ENCODE assay signal across 15 cellular contexts in genomic region chr4:150782311-150782710, GRCh38.
DNase-seq lines count a peak whose midpoint lies in the region; ATAC-seq and TF ChIP-seq lines count a peak whose summit lies in the region.
"Had no signal": no experiment of that assay in that cellular context is flagged by ENCODE, and none has a peak within 500 bp of the region (broad histone marks: within the 10 kb centered on the region; RNA-seq: fewer than 3 reads in every experiment).

No MANE protein-coding gene starts in this region.

- H2AK5ac ChIP-seq in neuronal stem cell (ENCODE audit: low read depth, low read length): no peak overlapping the region

- H3K18ac ChIP-seq in neuronal stem cell (ENCODE audit: low read length): no peak overlapping the region

- no CpG with 5 or more reads among the region's 2 CpGs for WGBS in neuronal stem cell (ENCODE audit: extremely low coverage in 2 of 2, insufficient read length in 2 of 2, insufficient replicate concordance in 1 of 2), 2 donors

- H2AFZ ChIP-seq in neuronal stem cell (ENCODE audit: low read length): no peak overlapping the region
- H2AFZ ChIP-seq: GM23248 had no signal

- H3K9ac ChIP-seq in neuronal stem cell (ENCODE audit: low read depth, low read length, poor library complexity): no peak overlapping the region
- H3K9ac ChIP-seq: BLaER1, GM23248 had no signal

- H3K27me3 ChIP-seq in neuronal stem cell (ENCODE audit: control insufficient read depth in 3 of 3, insufficient read depth in 3 of 3, low read depth in 1 of 3, low read length in 3 of 3): no peaks in the 10 kb centered on the region
- H3K27me3 ChIP-seq: BLaER1 had no signal

- in situ Hi-C loops in SK-MEL-5 (cut with HindIII; ENCODE audit: low pct_unique_long_range_greater_than_20kb, low sequenced_read_pairs): no loop called here

- no peak overlapping the region for H3K4me3 ChIP-seq in fibroblast of villous mesenchyme (ENCODE audit: low read depth, low read length)
- H3K4me3 ChIP-seq in neuronal stem cell (ENCODE audit: low read length in 2 of 2): no peak overlapping the region
- H3K4me3 ChIP-seq: BLaER1, coronary artery, GM23248 had no signal

- no peak overlapping the region for H2BK12ac ChIP-seq in neuronal stem cell (ENCODE audit: low read length)

- H3K79me1 ChIP-seq in neuronal stem cell (ENCODE audit: low read depth, low read length): no peaks in the 10 kb centered on the region

- no peak overlapping the region for H3K23ac ChIP-seq in neuronal stem cell (ENCODE audit: low read depth, low read length, poor library complexity)

- H3K9me3 ChIP-seq in neuronal stem cell (replicated peaks in 1 of 2; ENCODE audit: control insufficient read depth in 2 of 2, insufficient read depth in 1 of 2, low read depth in 1 of 2, low read length in 2 of 2): no peaks in the 10 kb centered on the region
- H3K9me3 ChIP-seq: BLaER1 had no signal

- no peaks in the 10 kb centered on the region for H3K4me1 ChIP-seq in neuronal stem cell (ENCODE audit: control insufficient read depth in 2 of 2, insufficient read depth in 1 of 2, low read depth in 1 of 2, low read length in 2 of 2)
- H3K4me1 ChIP-seq: BLaER1 had no signal

- no peak overlapping the region for H3K4ac ChIP-seq in neuronal stem cell (ENCODE audit: low read length)

- no peak overlapping the region for H2BK5ac ChIP-seq in neuronal stem cell (ENCODE audit: low read length)

- H3K36me3 ChIP-seq in neuronal stem cell (replicated peaks in 1 of 2; ENCODE audit: control insufficient read depth in 2 of 2, insufficient read depth in 2 of 2, low read length in 2 of 2): no peaks in the 10 kb centered on the region
- H3K36me3 ChIP-seq: BLaER1 had no signal

- no peak overlapping the region for H3K4me2 ChIP-seq in neuronal stem cell (ENCODE audit: insufficient read depth, low read length, poor library complexity, severe bottlenecking)
- H3K4me2 ChIP-seq: BLaER1 had no signal

- no peak overlapping the region for H2BK120ac ChIP-seq in neuronal stem cell (ENCODE audit: low read depth, low read length)

- DNase-seq in A172 (ENCODE audit: low spot score) (peak; percentile 25), ELR (ENCODE audit: low read depth) (peak; percentile 23), SK-MEL-5 (ENCODE audit: low read depth, low spot score) (peak; percentile 35), fibroblast of villous mesenchyme (ENCODE audit: low read depth) (peak; percentile 22), neuronal stem cell (ENCODE audit: low spot score) (no peak)
- DNase-seq in activated CD4-positive, alpha-beta T cell treated with anti-CD3 and anti-CD28 coated beads, Interleukin-2, amount 50 U/mL, for 4 hours: no peak
- DNase-seq: activated B cell treated with CpG ODN at 0.5 μM for 24 hours; activated effector memory CD4-positive, alpha-beta T cell treated with Interleukin-2 at 50 U/mL for 16 hours; GM23248; RPMI8226 had no signal

- no peak for TF ChIP-seq CTCF in fibroblast of villous mesenchyme (IDR thresholded peaks at IDR 0.05; ENCODE audit: insufficient read depth, low read depth, low read length)

- no peak overlapping the region for H3K14ac ChIP-seq in neuronal stem cell (ENCODE audit: low read length)

- no peak overlapping the region for H3K27ac ChIP-seq in neuronal stem cell (replicated peaks; ENCODE audit: low read length)
- H3K27ac ChIP-seq: BLaER1, GM23248 had no signal

- no peak overlapping the region for H4K91ac ChIP-seq in neuronal stem cell (ENCODE audit: low read depth, low read length, poor library complexity)

- ATAC-seq in HG03342 (IDR thresholded peaks at IDR 0.05; ENCODE audit: unreplicated experiment) (no peak), GM21390 (IDR thresholded peaks at IDR 0.05; ENCODE audit: unreplicated experiment) (no peak)
- ATAC-seq: natural killer cell treated with Interleukin-12 subunit alpha and Interleukin-12 subunit beta and Interleukin-15 and Interleukin-18, amount 100 ng/mL, for 72 hours had no signal

- no peak overlapping the region for H2BK15ac ChIP-seq in neuronal stem cell (ENCODE audit: low read length)

- no peak overlapping the region for H4K8ac ChIP-seq in neuronal stem cell (ENCODE audit: low read depth, low read length)

Comparison
In these comparisons a context has a peak if more than half of its experiments do, and no peak if none do; other contexts are left out.
1. DNase-seq: peak in A172 (single experiment), ELR (single experiment), SK-MEL-5 (single experiment) and fibroblast of villous mesenchyme (single experiment); none in activated CD4-positive, alpha-beta T cell treated with anti-CD3 and anti-CD28 coated beads, Interleukin-2, amount 50 U/mL, for 4 hours (0 of 2) and neuronal stem cell (single experiment).